ENCODE assay signal across 8 cellular contexts in the genomic region with DNA sequence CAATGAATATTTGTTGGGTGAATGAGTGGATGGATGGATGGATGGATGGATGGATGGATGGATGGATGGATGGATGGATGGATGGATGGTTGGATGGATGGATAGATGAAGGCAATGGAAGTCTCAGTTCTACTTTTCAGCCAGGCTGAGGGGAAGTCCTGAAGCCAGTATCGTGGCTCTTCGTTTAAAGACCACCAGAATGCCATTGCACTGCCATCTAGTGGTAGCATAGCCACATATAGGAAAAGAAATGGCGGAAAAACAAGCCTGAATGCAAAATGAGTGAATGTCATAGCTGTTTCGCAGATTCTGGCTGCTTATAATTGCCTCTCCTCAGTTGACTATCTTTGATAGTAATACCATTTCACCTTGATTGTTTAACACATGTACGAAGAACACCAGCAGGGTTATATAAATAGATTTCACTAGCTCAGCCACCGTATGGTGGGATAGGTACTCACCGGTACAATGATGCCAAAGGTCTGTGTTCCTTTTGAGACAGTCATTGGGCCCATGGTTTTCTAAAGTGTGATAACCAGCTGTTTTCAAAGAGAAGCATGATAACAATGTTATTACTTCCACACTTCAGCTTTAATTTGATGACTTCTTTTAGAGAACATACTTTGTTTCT.
DNase-seq lines count a peak whose midpoint lies in the region; ATAC-seq, FAIRE-seq and TF ChIP-seq lines count a peak whose summit lies in the region.

No MANE protein-coding gene starts in this region.

- no peak overlapping the region for H3K27ac ChIP-seq in liver (ENCODE audit: low read depth in 1 of 2, low read length in 2 of 2)

- peak; percentile 78 for FAIRE-seq in TTC549 (lab: Jason Lieb, UNC)

- DNase-seq in 8988T = peak; percentile 27
- DNase-seq in NCI-H2029 treated with DMSO at 0.1 percent for 48 hours (lab: John Stamatoyannopoulos, UW) = peak; percentile 7
- DNase-seq in choroid plexus epithelial cell (ENCODE audit: low read depth) = peak; percentile 86

- H3K9me3 ChIP-seq in liver (ENCODE audit: control insufficient read depth in 4 of 4, low read length in 3 of 4) = no peaks in the 10 kb centered on the region

- ATAC-seq in HG02884 (IDR thresholded peaks at IDR 0.05; ENCODE audit: unreplicated experiment) = peak; percentile 90
- ATAC-seq in stimulated activated memory B cell treated with anti-CD40 and anti-IgM and Interleukin-4, amounts not matched to agents 10 μg/mL and 1 μg/mL and 100 μg/mL, for 72 hours = peak; percentile 67

- peak; percentile 79 for TF ChIP-seq CTCF in GM12872 (IDR thresholded peaks at IDR 0.05; ENCODE audit: insufficient read depth, low read depth, low read length)
- TF ChIP-seq CTCF in choroid plexus epithelial cell (conservative IDR thresholded peaks at IDR 0.05; ENCODE audit: low read depth, low read length) = peak; percentile 89
- TF ChIP-seq CTCF in liver (IDR thresholded peaks at IDR 0.05; ENCODE audit: low read depth, low read length, missing input control) = peak; percentile 53

- H3K4me1 Mint-ChIP-seq in stimulated activated memory B cell treated with anti-CD40 and anti-IgM and Interleukin-4, amounts not matched to agents 10 μg/mL and 1 μg/mL and 100 μg/mL, for 72 hours = peaks cover 7% of the 10 kb centered on the region

- peaks cover 0 to 11% (median 8%) of the 10 kb centered on the region in 4 donors for H3K4me1 ChIP-seq in liver (ENCODE audit: control insufficient read depth in 4 of 4, insufficient read depth in 4 of 4, low read length in 3 of 4)

- H3K36me3 ChIP-seq in liver (ENCODE audit: control insufficient read depth in 4 of 4, insufficient read depth in 3 of 4, low read depth in 1 of 4, low read length in 3 of 4) = no peaks in the 10 kb centered on the region

- H3K9ac ChIP-seq in liver (ENCODE audit: low read depth in 1 of 2, low read length in 2 of 2) = no peak overlapping the region

- H3K9me3 Mint-ChIP-seq in stimulated activated memory B cell treated with anti-CD40 and anti-IgM and Interleukin-4, amounts not matched to agents 10 μg/mL and 1 μg/mL and 100 μg/mL, for 72 hours = no peaks in the 10 kb centered on the region

- H3K27me3 ChIP-seq in liver (ENCODE audit: control insufficient read depth in 4 of 4, insufficient read depth in 4 of 4, low read length in 3 of 4) = no peaks in the 10 kb centered on the region

- no peaks in the 10 kb centered on the region for H3K36me3 Mint-ChIP-seq in stimulated activated memory B cell treated with anti-CD40 and anti-IgM and Interleukin-4, amounts not matched to agents 10 μg/mL and 1 μg/mL and 100 μg/mL, for 72 hours

- TF ChIP-seq RAD21 in liver (IDR thresholded peaks at IDR 0.05) = peak; percentile 74 to 83

- no peaks in the 10 kb centered on the region for H3K27me3 Mint-ChIP-seq in stimulated activated memory B cell treated with anti-CD40 and anti-IgM and Interleukin-4, amounts not matched to agents 10 μg/mL and 1 μg/mL and 100 μg/mL, for 72 hours

- WGBS in liver = 46% methylated on average over 7 of the region's 7 CpGs

- no peak overlapping the region for H3K4me3 ChIP-seq in choroid plexus epithelial cell (ENCODE audit: low read depth, low read length)
- H3K4me3 ChIP-seq in liver (ENCODE audit: low read depth in 1 of 3, low read length in 3 of 3) = no peak overlapping the region

- no peak overlapping the region for H3K4me3 Mint-ChIP-seq in stimulated activated memory B cell treated with anti-CD40 and anti-IgM and Interleukin-4, amounts not matched to agents 10 μg/mL and 1 μg/mL and 100 μg/mL, for 72 hours

- H3K27ac Mint-ChIP-seq in stimulated activated memory B cell treated with anti-CD40 and anti-IgM and Interleukin-4, amounts not matched to agents 10 μg/mL and 1 μg/mL and 100 μg/mL, for 72 hours = no peak overlapping the region

TF ChIP-seq in liver, 16 proteins besides CTCF, POLR2A, EP300 and RAD21:
- TF ChIP-seq YY1 (IDR thresholded peaks at IDR 0.05) (peak; percentile 37), NR2F2 (IDR thresholded peaks at IDR 0.05) (no peak)
- TF ChIP-seq, protein P1, sequence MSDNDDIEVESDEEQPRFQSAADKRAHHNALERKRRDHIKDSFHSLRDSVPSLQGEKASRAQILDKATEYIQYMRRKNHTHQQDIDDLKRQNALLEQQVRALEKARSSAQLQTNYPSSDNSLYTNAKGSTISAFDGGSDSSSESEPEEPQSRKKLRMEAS (IDR thresholded peaks at IDR 0.05) = no peak
TF ChIP-seq in liver: peak in this region for 1.

Comparison
In these comparisons a context has a peak if more than half of its experiments do, and no peak if none do; other contexts are left out.
1. DNase-seq: peak in every context shown above with its lines; median percentile 86 in choroid plexus epithelial cell; 27 in 8988T; 7 in NCI-H2029 treated with DMSO at 0.1 percent for 48 hours.